1 cellular context compared by ENCODE assay signal in genomic region chr5:10588779-10589447, GRCh38.
TF ChIP-seq lines count a peak whose summit lies in the region.

No MANE protein-coding gene starts in this region.

TF ChIP-seq in K562, 482 proteins besides CTCF, POLR2A, EP300 and RAD21 (continued from another document and continues in another):
- TF ChIP-seq, protein P1, sequence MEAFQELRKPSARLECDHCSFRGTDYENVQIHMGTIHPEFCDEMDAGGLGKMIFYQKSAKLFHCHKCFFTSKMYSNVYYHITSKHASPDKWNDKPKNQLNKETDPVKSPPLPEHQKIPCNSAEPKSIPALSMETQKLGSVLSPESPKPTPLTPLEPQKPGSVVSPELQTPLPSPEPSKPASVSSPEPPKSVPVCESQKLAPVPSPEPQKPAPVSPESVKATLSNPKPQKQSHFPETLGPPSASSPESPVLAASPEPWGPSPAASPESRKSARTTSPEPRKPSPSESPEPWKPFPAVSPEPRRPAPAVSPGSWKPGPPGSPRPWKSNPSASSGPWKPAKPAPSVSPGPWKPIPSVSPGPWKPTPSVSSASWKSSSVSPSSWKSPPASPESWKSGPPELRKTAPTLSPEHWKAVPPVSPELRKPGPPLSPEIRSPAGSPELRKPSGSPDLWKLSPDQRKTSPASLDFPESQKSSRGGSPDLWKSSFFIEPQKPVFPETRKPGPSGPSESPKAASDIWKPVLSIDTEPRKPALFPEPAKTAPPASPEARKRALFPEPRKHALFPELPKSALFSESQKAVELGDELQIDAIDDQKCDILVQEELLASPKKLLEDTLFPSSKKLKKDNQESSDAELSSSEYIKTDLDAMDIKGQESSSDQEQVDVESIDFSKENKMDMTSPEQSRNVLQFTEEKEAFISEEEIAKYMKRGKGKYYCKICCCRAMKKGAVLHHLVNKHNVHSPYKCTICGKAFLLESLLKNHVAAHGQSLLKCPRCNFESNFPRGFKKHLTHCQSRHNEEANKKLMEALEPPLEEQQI (IDR thresholded peaks at IDR 0.05) = peak; percentile 73; the same call in 1 of the 2 replicates
- TF ChIP-seq ZKSCAN8 (CRISPR knock-in tag; IDR thresholded peaks at IDR 0.05) (peak; percentile 88), TAF1 (IDR thresholded peaks at IDR 0.05; ENCODE audit: control insufficient read depth, extremely low read depth, insufficient read depth, low read length, severe bottlenecking) (peak; percentile 40), ZNF780A (CRISPR knock-in tag; IDR thresholded peaks at IDR 0.05) (no peak), HDAC2 (IDR thresholded peaks at IDR 0.05) (peak; percentile 97), RHOXF2B (CRISPR knock-in tag; conservative IDR thresholded peaks at IDR 0.05) (no peak), SMAD2 (IDR thresholded peaks at IDR 0.05; ENCODE audit: low read depth, low read length) (no peak), SMARCB1 (IDR thresholded peaks at IDR 0.05; ENCODE audit: insufficient read length, low read depth) (no peak), PHB2 (IDR thresholded peaks at IDR 0.05; ENCODE audit: low read depth) (peak; percentile 94), RBM22 (IDR thresholded peaks at IDR 0.05; ENCODE audit: low read depth, low read length, poor library complexity, severe bottlenecking) (no peak), MTF1 (CRISPR knock-in tag; IDR thresholded peaks at IDR 0.05; ENCODE audit: borderline replicate concordance) (no peak), ETV6 (IDR thresholded peaks at IDR 0.05; ENCODE audit: borderline replicate concordance in 1 of 2, low read depth in 2 of 2, low read length in 1 of 2) (peak in 1 of 2 experiments; percentile 81; a peak in 1 of 4 replicates), ETV6 (CRISPR knock-in tag; IDR thresholded peaks at IDR 0.05; ENCODE audit: borderline replicate concordance) (no peak), ZNF316 (IDR thresholded peaks at IDR 0.05) (peak; percentile 49), PHF20 (IDR thresholded peaks at IDR 0.05; ENCODE audit: partially characterized antibody) (peak; percentile 18), MYC (IDR thresholded peaks at IDR 0.05; ENCODE audit: low read depth, low read length) (peak; percentile 83), MYC (CRISPR knock-in tag; IDR thresholded peaks at IDR 0.05; ENCODE audit: borderline replicate concordance, low read depth) (no peak), PTBP1 (IDR thresholded peaks at IDR 0.05; ENCODE audit: low read depth, low read length) (no peak), ZHX1 (conservative IDR thresholded peaks at IDR 0.05; ENCODE audit: low read length) (no peak), ZBTB1 (CRISPR knock-in tag; IDR thresholded peaks at IDR 0.05; ENCODE audit: borderline replicate concordance, low read depth) (peak; percentile 64; the same call in 1 of the 2 replicates), NFE2 (IDR thresholded peaks at IDR 0.05; ENCODE audit: low read depth) (peak; percentile 78), POLR2H (tag; IDR thresholded peaks at IDR 0.05; ENCODE audit: low read depth) (no peak), MYBL2 (IDR thresholded peaks at IDR 0.05; ENCODE audit: low read depth) (no peak; the same call in 1 of the 2 replicates), MYBL2 (CRISPR knock-in tag; IDR thresholded peaks at IDR 0.05; ENCODE audit: borderline replicate concordance) (no peak), CHD4 (IDR thresholded peaks at IDR 0.05; ENCODE audit: insufficient read depth, insufficient replicate concordance, low read depth, low read length, poor library complexity, severe bottlenecking) (peak; percentile 17), ZSCAN32 (CRISPR knock-in tag; IDR thresholded peaks at IDR 0.05) (no peak), ZC3H4 (CRISPR knock-in tag; IDR thresholded peaks at IDR 0.05; ENCODE audit: borderline replicate concordance) (no peak), BHLHE40 (IDR thresholded peaks at IDR 0.05; ENCODE audit: low read length) (peak; percentile 99), EHMT2 (IDR thresholded peaks at IDR 0.05) (peak; percentile 26; the same call in 1 of the 2 replicates), MCM5 (IDR thresholded peaks at IDR 0.05; ENCODE audit: low read depth) (no peak), RERE (CRISPR knock-in tag; IDR thresholded peaks at IDR 0.05; ENCODE audit: borderline replicate concordance) (no peak), NR0B1 (IDR thresholded peaks at IDR 0.05; ENCODE audit: partially characterized antibody) (no peak), ZNF695 (CRISPR knock-in tag; IDR thresholded peaks at IDR 0.05) (no peak)
- TF ChIP-seq, protein P2, sequence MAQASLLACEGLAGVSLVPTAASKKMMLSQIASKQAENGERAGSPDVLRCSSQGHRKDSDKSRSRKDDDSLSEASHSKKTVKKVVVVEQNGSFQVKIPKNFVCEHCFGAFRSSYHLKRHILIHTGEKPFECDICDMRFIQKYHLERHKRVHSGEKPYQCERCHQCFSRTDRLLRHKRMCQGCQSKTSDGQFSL (CRISPR knock-in tag; IDR thresholded peaks at IDR 0.05) = no peak
- TF ChIP-seq, protein P2 (tag; IDR thresholded peaks at IDR 0.05) = no peak
- TF ChIP-seq, protein P3, sequence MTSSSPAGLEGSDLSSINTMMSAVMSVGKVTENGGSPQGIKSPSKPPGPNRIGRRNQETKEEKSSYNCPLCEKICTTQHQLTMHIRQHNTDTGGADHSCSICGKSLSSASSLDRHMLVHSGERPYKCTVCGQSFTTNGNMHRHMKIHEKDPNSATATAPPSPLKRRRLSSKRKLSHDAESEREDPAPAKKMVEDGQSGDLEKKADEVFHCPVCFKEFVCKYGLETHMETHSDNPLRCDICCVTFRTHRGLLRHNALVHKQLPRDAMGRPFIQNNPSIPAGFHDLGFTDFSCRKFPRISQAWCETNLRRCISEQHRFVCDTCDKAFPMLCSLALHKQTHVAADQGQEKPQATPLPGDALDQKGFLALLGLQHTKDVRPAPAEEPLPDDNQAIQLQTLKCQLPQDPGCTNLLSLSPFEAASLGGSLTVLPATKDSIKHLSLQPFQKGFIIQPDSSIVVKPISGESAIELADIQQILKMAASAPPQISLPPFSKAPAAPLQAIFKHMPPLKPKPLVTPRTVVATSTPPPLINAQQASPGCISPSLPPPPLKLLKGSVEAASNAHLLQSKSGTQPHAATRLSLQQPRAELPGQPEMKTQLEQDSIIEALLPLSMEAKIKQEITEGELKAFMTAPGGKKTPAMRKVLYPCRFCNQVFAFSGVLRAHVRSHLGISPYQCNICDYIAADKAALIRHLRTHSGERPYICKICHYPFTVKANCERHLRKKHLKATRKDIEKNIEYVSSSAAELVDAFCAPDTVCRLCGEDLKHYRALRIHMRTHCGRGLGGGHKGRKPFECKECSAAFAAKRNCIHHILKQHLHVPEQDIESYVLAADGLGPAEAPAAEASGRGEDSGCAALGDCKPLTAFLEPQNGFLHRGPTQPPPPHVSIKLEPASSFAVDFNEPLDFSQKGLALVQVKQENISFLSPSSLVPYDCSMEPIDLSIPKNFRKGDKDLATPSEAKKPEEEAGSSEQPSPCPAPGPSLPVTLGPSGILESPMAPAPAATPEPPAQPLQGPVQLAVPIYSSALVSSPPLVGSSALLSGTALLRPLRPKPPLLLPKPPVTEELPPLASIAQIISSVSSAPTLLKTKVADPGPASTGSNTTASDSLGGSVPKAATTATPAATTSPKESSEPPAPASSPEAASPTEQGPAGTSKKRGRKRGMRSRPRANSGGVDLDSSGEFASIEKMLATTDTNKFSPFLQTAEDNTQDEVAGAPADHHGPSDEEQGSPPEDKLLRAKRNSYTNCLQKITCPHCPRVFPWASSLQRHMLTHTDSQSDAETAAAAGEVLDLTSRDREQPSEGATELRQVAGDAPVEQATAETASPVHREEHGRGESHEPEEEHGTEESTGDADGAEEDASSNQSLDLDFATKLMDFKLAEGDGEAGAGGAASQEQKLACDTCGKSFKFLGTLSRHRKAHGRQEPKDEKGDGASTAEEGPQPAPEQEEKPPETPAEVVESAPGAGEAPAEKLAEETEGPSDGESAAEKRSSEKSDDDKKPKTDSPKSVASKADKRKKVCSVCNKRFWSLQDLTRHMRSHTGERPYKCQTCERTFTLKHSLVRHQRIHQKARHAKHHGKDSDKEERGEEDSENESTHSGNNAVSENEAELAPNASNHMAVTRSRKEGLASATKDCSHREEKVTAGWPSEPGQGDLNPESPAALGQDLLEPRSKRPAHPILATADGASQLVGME (CRISPR knock-in tag; IDR thresholded peaks at IDR 0.05) = no peak; the same call in 1 of the 2 replicates
